1 cellular context compared by ENCODE assay signal in the genomic region with DNA sequence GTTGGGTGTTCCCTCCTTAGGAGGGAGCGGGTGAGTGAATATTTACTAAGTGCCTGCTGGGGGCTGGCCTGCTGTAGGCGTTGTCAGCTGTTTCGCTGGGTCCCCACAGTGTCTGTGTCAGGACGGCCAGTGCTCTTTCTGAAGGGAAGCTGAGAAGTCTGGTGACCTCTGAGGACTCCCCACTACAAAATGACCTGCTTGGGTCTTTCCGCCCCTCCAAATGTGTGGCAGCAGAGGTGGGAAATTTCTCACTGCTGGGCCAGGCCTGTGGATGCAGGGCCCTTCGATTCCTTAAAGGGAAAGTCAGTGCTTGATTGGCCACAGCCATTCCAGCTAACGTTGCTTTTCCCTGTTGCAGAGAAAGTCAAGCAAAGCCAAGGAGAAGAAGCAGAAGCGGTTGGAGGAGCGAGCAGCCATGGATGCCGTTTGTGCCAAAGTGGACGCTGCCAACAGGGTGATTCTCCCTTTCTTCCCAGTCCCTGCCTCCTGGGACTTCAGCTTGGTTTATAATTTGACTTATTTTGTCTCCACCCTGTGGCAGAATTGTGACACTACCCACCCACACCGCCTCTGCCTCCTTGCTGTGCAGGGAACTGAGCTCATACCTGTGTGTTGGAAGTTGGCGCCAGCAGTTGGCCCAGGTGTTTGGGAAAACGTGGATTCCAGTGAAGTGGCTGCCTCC.
TF ChIP-seq lines count a peak whose summit lies in the region.

No MANE protein-coding gene starts in this region.

TF ChIP-seq in HepG2, 621 proteins besides CTCF, POLR2A, EP300 and RAD21 (continued from another document):
- TF ChIP-seq, protein P1, sequence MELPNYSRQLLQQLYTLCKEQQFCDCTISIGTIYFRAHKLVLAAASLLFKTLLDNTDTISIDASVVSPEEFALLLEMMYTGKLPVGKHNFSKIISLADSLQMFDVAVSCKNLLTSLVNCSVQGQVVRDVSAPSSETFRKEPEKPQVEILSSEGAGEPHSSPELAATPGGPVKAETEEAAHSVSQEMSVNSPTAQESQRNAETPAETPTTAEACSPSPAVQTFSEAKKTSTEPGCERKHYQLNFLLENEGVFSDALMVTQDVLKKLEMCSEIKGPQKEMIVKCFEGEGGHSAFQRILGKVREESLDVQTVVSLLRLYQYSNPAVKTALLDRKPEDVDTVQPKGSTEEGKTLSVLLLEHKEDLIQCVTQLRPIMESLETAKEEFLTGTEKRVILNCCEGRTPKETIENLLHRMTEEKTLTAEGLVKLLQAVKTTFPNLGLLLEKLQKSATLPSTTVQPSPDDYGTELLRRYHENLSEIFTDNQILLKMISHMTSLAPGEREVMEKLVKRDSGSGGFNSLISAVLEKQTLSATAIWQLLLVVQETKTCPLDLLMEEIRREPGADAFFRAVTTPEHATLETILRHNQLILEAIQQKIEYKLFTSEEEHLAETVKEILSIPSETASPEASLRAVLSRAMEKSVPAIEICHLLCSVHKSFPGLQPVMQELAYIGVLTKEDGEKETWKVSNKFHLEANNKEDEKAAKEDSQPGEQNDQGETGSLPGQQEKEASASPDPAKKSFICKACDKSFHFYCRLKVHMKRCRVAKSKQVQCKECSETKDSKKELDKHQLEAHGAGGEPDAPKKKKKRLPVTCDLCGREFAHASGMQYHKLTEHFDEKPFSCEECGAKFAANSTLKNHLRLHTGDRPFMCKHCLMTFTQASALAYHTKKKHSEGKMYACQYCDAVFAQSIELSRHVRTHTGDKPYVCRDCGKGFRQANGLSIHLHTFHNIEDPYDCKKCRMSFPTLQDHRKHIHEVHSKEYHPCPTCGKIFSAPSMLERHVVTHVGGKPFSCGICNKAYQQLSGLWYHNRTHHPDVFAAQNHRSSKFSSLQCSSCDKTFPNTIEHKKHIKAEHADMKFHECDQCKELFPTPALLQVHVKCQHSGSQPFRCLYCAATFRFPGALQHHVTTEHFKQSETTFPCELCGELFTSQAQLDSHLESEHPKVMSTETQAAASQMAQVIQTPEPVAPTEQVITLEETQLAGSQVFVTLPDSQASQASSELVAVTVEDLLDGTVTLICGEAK (IDR thresholded peaks at IDR 0.05) = no peak
- TF ChIP-seq, protein P1 (CRISPR knock-in tag; IDR thresholded peaks at IDR 0.05) = no peak
- TF ChIP-seq, protein P2, sequence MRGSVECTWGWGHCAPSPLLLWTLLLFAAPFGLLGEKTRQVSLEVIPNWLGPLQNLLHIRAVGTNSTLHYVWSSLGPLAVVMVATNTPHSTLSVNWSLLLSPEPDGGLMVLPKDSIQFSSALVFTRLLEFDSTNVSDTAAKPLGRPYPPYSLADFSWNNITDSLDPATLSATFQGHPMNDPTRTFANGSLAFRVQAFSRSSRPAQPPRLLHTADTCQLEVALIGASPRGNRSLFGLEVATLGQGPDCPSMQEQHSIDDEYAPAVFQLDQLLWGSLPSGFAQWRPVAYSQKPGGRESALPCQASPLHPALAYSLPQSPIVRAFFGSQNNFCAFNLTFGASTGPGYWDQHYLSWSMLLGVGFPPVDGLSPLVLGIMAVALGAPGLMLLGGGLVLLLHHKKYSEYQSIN (CRISPR knock-in tag; IDR thresholded peaks at IDR 0.05; ENCODE audit: borderline replicate concordance) = no peak
- TF ChIP-seq, protein P3, sequence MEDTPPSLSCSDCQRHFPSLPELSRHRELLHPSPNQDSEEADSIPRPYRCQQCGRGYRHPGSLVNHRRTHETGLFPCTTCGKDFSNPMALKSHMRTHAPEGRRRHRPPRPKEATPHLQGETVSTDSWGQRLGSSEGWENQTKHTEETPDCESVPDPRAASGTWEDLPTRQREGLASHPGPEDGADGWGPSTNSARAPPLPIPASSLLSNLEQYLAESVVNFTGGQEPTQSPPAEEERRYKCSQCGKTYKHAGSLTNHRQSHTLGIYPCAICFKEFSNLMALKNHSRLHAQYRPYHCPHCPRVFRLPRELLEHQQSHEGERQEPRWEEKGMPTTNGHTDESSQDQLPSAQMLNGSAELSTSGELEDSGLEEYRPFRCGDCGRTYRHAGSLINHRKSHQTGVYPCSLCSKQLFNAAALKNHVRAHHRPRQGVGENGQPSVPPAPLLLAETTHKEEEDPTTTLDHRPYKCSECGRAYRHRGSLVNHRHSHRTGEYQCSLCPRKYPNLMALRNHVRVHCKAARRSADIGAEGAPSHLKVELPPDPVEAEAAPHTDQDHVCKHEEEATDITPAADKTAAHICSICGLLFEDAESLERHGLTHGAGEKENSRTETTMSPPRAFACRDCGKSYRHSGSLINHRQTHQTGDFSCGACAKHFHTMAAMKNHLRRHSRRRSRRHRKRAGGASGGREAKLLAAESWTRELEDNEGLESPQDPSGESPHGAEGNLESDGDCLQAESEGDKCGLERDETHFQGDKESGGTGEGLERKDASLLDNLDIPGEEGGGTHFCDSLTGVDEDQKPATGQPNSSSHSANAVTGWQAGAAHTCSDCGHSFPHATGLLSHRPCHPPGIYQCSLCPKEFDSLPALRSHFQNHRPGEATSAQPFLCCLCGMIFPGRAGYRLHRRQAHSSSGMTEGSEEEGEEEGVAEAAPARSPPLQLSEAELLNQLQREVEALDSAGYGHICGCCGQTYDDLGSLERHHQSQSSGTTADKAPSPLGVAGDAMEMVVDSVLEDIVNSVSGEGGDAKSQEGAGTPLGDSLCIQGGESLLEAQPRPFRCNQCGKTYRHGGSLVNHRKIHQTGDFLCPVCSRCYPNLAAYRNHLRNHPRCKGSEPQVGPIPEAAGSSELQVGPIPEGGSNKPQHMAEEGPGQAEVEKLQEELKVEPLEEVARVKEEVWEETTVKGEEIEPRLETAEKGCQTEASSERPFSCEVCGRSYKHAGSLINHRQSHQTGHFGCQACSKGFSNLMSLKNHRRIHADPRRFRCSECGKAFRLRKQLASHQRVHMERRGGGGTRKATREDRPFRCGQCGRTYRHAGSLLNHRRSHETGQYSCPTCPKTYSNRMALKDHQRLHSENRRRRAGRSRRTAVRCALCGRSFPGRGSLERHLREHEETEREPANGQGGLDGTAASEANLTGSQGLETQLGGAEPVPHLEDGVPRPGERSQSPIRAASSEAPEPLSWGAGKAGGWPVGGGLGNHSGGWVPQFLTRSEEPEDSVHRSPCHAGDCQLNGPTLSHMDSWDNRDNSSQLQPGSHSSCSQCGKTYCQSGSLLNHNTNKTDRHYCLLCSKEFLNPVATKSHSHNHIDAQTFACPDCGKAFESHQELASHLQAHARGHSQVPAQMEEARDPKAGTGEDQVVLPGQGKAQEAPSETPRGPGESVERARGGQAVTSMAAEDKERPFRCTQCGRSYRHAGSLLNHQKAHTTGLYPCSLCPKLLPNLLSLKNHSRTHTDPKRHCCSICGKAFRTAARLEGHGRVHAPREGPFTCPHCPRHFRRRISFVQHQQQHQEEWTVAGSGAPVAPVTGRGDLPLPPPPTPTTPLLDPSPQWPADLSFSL (CRISPR knock-in tag; IDR thresholded peaks at IDR 0.05) = no peak
- 0 out of 2 replicates have a peak, but pooled peaks have one; percentile 19 for TF ChIP-seq ZNF350 (CRISPR knock-in tag; IDR thresholded peaks at IDR 0.05; ENCODE audit: borderline replicate concordance, low read depth)
- no peak for TF ChIP-seq ZFP41 (CRISPR knock-in tag; IDR thresholded peaks at IDR 0.05; ENCODE audit: borderline replicate concordance)
- TF ChIP-seq TBL1XR1 (IDR thresholded peaks at IDR 0.05; ENCODE audit: borderline replicate concordance, low read length, partially characterized antibody) = no peak
- TF ChIP-seq ZNF670 (CRISPR knock-in tag; IDR thresholded peaks at IDR 0.05; ENCODE audit: borderline replicate concordance) = no peak
- no peak for TF ChIP-seq ZZZ3 (CRISPR knock-in tag; IDR thresholded peaks at IDR 0.05; ENCODE audit: borderline replicate concordance)
- no peak for TF ChIP-seq ZBTB3 (CRISPR knock-in tag; IDR thresholded peaks at IDR 0.05; ENCODE audit: borderline replicate concordance, low read depth)
- no peak for TF ChIP-seq MED1 (CRISPR knock-in tag; IDR thresholded peaks at IDR 0.05)
- TF ChIP-seq ZNF207 (IDR thresholded peaks at IDR 0.05; ENCODE audit: borderline replicate concordance) = no peak
- TF ChIP-seq, protein P4, sequence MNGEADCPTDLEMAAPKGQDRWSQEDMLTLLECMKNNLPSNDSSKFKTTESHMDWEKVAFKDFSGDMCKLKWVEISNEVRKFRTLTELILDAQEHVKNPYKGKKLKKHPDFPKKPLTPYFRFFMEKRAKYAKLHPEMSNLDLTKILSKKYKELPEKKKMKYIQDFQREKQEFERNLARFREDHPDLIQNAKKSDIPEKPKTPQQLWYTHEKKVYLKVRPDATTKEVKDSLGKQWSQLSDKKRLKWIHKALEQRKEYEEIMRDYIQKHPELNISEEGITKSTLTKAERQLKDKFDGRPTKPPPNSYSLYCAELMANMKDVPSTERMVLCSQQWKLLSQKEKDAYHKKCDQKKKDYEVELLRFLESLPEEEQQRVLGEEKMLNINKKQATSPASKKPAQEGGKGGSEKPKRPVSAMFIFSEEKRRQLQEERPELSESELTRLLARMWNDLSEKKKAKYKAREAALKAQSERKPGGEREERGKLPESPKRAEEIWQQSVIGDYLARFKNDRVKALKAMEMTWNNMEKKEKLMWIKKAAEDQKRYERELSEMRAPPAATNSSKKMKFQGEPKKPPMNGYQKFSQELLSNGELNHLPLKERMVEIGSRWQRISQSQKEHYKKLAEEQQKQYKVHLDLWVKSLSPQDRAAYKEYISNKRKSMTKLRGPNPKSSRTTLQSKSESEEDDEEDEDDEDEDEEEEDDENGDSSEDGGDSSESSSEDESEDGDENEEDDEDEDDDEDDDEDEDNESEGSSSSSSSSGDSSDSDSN (CRISPR knock-in tag; IDR thresholded peaks at IDR 0.05) = peak; percentile 21; the same call in 1 of the 2 replicates
- TF ChIP-seq RBM39 (IDR thresholded peaks at IDR 0.05; ENCODE audit: low read depth, low read length, poor library complexity, severe bottlenecking) = no peak
- no peak for TF ChIP-seq PPARG (CRISPR knock-in tag; conservative IDR thresholded peaks at IDR 0.05)
- TF ChIP-seq, protein P5, sequence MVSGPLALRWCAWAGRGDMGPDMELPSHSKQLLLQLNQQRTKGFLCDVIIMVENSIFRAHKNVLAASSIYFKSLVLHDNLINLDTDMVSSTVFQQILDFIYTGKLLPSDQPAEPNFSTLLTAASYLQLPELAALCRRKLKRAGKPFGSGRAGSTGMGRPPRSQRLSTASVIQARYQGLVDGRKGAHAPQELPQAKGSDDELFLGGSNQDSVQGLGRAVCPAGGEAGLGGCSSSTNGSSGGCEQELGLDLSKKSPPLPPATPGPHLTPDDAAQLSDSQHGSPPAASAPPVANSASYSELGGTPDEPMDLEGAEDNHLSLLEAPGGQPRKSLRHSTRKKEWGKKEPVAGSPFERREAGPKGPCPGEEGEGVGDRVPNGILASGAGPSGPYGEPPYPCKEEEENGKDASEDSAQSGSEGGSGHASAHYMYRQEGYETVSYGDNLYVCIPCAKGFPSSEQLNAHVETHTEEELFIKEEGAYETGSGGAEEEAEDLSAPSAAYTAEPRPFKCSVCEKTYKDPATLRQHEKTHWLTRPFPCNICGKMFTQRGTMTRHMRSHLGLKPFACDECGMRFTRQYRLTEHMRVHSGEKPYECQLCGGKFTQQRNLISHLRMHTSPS (CRISPR knock-in tag; IDR thresholded peaks at IDR 0.05; ENCODE audit: low read depth) = 0 out of 2 replicates have a peak, but pooled peaks have one; percentile 21
- TF ChIP-seq SKI (IDR thresholded peaks at IDR 0.05; ENCODE audit: partially characterized antibody) = no peak
- TF ChIP-seq TEAD3 (CRISPR knock-in tag; optimal IDR thresholded peaks at IDR 0.05; ENCODE audit: borderline replicate concordance) = peak; percentile 77
